ENCODE assay signal across 8 cellular contexts in the genomic region with DNA sequence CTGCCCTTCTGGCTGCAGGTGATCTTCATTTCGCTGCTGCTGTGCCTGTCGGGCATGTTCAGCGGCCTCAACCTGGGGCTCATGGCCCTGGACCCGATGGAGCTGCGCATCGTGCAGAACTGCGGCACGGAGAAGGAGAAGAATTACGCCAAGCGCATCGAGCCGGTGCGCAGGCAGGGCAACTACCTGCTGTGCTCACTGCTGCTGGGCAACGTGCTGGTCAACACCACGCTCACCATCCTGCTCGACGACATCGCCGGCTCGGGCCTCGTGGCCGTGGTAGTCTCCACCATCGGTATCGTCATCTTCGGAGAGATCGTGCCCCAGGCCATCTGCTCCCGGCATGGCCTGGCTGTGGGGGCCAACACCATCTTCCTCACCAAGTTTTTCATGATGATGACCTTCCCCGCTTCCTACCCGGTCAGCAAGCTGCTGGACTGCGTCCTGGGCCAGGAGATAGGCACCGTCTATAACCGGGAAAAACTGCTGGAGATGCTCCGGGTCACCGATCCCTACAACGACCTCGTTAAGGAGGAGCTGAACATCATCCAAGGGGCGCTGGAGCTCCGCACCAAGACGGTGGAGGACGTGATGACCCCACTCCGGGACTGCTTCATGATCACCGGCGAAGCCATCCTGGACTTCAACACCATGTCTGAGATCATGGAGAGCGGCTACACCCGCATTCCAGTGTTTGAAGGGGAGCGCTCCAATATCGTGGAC. TPM values are rescaled to one million over a fixed set of nuclear protein-coding genes. Genes with fewer than 3 reads are reported as not detected.
A peak's percentile ranks its signal among the peaks of the same experiment; 100 is the strongest.
DNase-seq lines count a peak whose midpoint lies in the region; ATAC-seq and TF ChIP-seq lines count a peak whose summit lies in the region.

No MANE protein-coding gene starts in this region.

- H3K9me3 ChIP-seq in mammary epithelial cell (replicated peaks; ENCODE audit: insufficient read depth, low read length), result no peaks in the 10 kb centered on the region
- no peaks in the 10 kb centered on the region for H3K9me3 ChIP-seq in left lung
- H3K9me3 ChIP-seq in subcutaneous abdominal adipose tissue (ENCODE audit: control insufficient read depth in 5 of 5, low read length in 5 of 5), result no peaks in the 10 kb centered on the region

- no peaks in the 10 kb centered on the region for H3K9me3 Mint-ChIP-seq in Calu3 (ENCODE audit: low read depth, unreplicated experiment)

- H3K27ac Mint-ChIP-seq in Calu3 (ENCODE audit: unreplicated experiment), result no peak overlapping the region

- H3K4me1 ChIP-seq in mammary epithelial cell (ENCODE audit: insufficient read depth, low read length) (peaks cover 13% of the 10 kb centered on the region), left lung (peaks cover 30 to 43% of the 10 kb centered on the region in 2 donors), subcutaneous abdominal adipose tissue (ENCODE audit: control insufficient read depth in 5 of 5, insufficient read depth in 5 of 5, low read length in 5 of 5) (peaks cover 13 to 43% (median 33%) of the 10 kb centered on the region in 5 donors)

- dilution Hi-C loops in mammary epithelial cell (cut with HindIII; ENCODE audit: low sequenced_read_pairs), result no loop called here

- peak; percentile 11 for DNase-seq in Calu3
- peak; percentile 19 for DNase-seq in NCI-H510A (lab: John Stamatoyannopoulos, UW)
- no peak for DNase-seq in mammary epithelial cell
- peak; percentile 41 to 79 for DNase-seq in left lung
- no peak for DNase-seq in NOMO-1 treated with DMSO at 0.1 percent for 48 hours (lab: John Stamatoyannopoulos, UW; ENCODE audit: unreplicated experiment)
- DNase-seq in inferior parietal cortex (ENCODE audit: extremely low spot score), result no peak

- intact Hi-C loops in Calu3 (cut with micrococcal nuclease; ENCODE audit: unreplicated experiment), result loop anchor here (10.0 kb wide), 1 partner anchor 195 kb away; no protein-coding TSS in a partner anchor
- intact Hi-C loops in mammary epithelial cell (cut with micrococcal nuclease), result loop anchor here (2.0 to 5.0 kb wide), 2 partner anchors 177 to 273 kb away; a partner anchor contains a TSS
- intact Hi-C loops in left lung (cut with DNase I), result loop anchor here in 1 of 2 donors (5.0 kb wide), 1 partner anchor 148 kb away; no protein-coding TSS in a partner anchor

- CTCF ChIA-PET in Calu3 (lab: Charles Lee), result no interaction called here
- CTCF ChIA-PET in mammary epithelial cell (lab: Charles Lee; ENCODE audit: low non-redundant PET), result no interaction called here

- H3K4me3 ChIP-seq in mammary epithelial cell (replicated peaks in 1 of 3; ENCODE audit: insufficient read depth in 1 of 3, low read depth in 2 of 3, low read length in 3 of 3), result peak overlapping the region; percentile 91 to 99 (median 91)
- peak overlapping the region; percentile 85 to 94 for H3K4me3 ChIP-seq in left lung
- H3K4me3 ChIP-seq in subcutaneous abdominal adipose tissue (ENCODE audit: low read depth in 1 of 5, low read length in 5 of 5), result peak overlapping the region; percentile 69 to 99 (median 97)

- in situ Hi-C loops in mammary epithelial cell (cut with MboI; ENCODE audit: low sequenced_read_pairs in 2 of 2), result loop anchor here (5.0 to 25.0 kb wide), 2 partner anchors 153 to 318 kb away; a partner anchor contains a TSS

- peak overlapping the region; percentile 98 for H3K4me3 Mint-ChIP-seq in Calu3 (ENCODE audit: low read depth, unreplicated experiment)

- TF ChIP-seq CTCF in Calu3 (IDR thresholded peaks at IDR 0.05; ENCODE audit: unreplicated experiment) (no peak), mammary epithelial cell (conservative IDR thresholded peaks at IDR 0.05 in 1 of 2, IDR thresholded peaks at IDR 0.05 in 1 of 2; ENCODE audit: extremely low read depth in 1 of 2, insufficient read depth in 1 of 2, low read depth in 1 of 2, low read length in 2 of 2) (no peak), left lung (IDR thresholded peaks at IDR 0.05) (no peak)

- H3K27ac ChIP-seq in mammary epithelial cell (ENCODE audit: insufficient read depth, low read depth, low read length) (no peak overlapping the region), left lung (no peak overlapping the region), subcutaneous abdominal adipose tissue (ENCODE audit: low read depth, low read length) (no peak overlapping the region)

- peak overlapping the region; percentile 99 for H2AFZ ChIP-seq in mammary epithelial cell (ENCODE audit: low read depth, low read length)

- peak overlapping the region; percentile 97 for H3K4me2 ChIP-seq in mammary epithelial cell (ENCODE audit: insufficient read depth, low read depth, low read length)

- H3K9ac ChIP-seq in mammary epithelial cell (ENCODE audit: insufficient read depth, low read length), result no peak overlapping the region
- peak overlapping the region in 3 of 5 donors; percentile 16 to 70 (median 65) for H3K9ac ChIP-seq in subcutaneous abdominal adipose tissue (ENCODE audit: low read length in 5 of 5)

- H4K20me1 ChIP-seq in mammary epithelial cell (ENCODE audit: insufficient read depth, low read length), result no peaks in the 10 kb centered on the region

- no peaks in the 10 kb centered on the region for H3K27me3 Mint-ChIP-seq in Calu3 (ENCODE audit: unreplicated experiment)

- H3K36me3 Mint-ChIP-seq in Calu3 (ENCODE audit: insufficient read depth, unreplicated experiment), result peaks cover 27% of the 10 kb centered on the region

- H3K27me3 ChIP-seq in mammary epithelial cell (ENCODE audit: insufficient read depth, low read length), result no peaks in the 10 kb centered on the region
- H3K27me3 ChIP-seq in left lung, result peaks cover 0 to 19% of the 10 kb centered on the region in 2 donors
- H3K27me3 ChIP-seq in subcutaneous abdominal adipose tissue (ENCODE audit: control insufficient read depth in 5 of 5, insufficient read depth in 4 of 5, low read length in 5 of 5), result peaks cover 0 to 3% (median 0%) of the 10 kb centered on the region in 5 donors

- no TSS peak for BruUV-seq in Calu3 (replicated peaks; lab: Mats Ljungman, UMichigan)
- no TSS peak for BruUV-seq in mammary epithelial cell (replicated peaks; lab: Mats Ljungman, UMichigan)

- 45% methylated on average over 31 of the region's 47 CpGs for WGBS in mammary epithelial cell (ENCODE audit: low coverage, missing lambda C conversion rate)

- H3K4me1 Mint-ChIP-seq in Calu3 (ENCODE audit: low read depth, unreplicated experiment), result peaks cover 26% of the 10 kb centered on the region

- no peaks in the 10 kb centered on the region for H3K36me3 ChIP-seq in mammary epithelial cell (ENCODE audit: insufficient read depth, low read length)
- H3K36me3 ChIP-seq in left lung, result no peaks in the 10 kb centered on the region
- no peaks in the 10 kb centered on the region for H3K36me3 ChIP-seq in subcutaneous abdominal adipose tissue (ENCODE audit: control insufficient read depth in 5 of 5, insufficient read depth in 5 of 5, low read length in 5 of 5)

- H3K79me2 ChIP-seq in mammary epithelial cell (ENCODE audit: insufficient read depth, low read length), result no peaks in the 10 kb centered on the region

- ATAC-seq in left lung (no peak), HG02610 (IDR thresholded peaks at IDR 0.05; ENCODE audit: unreplicated experiment) (no peak)

RNA-seq across cellular contexts. Expression of a gene that starts 1.3 kb away (rescaled TPM):
- total RNA-seq in Calu3 (2022) (3.2 and 4.2 TPM in 2 replicates), mammary epithelial cell (1 to 10 TPM; 4.5 to 5.5 TPM), left lung (10 to 100 TPM in 1 of 2 donors, 1 to 10 TPM in 1; 8.8 to 10.3 TPM)
- polyA plus RNA-seq in mammary epithelial cell, result 2.4 TPM
- 1.3 TPM for polyA minus RNA-seq in mammary epithelial cell

RNA-seq across cellular contexts. Expression of a gene that starts 50.1 kb away (rescaled TPM):
- total RNA-seq in Calu3 (2022) (0.35 TPM in 1 of 2 replicates, not detected in the other), mammary epithelial cell (1 to 10 TPM; 1.7 to 4.2 TPM), left lung (1 to 10 TPM; 1.5 to 4.7 TPM)
- 2.1 TPM for polyA plus RNA-seq in mammary epithelial cell
- 1.2 TPM for polyA minus RNA-seq in mammary epithelial cell

Comparison
In these comparisons a context has a peak if more than half of its experiments do, and no peak if none do; other contexts are left out.
1. DNase-seq: peak in Calu3 (single experiment), NCI-H510A (single experiment) and left lung (2 of 2); none in mammary epithelial cell (single experiment), NOMO-1 treated with DMSO at 0.1 percent for 48 hours (single experiment) and inferior parietal cortex (single experiment).
2. Peak in every context shown above with its lines, with median percentiles within 50 percentile points of each other: H3K4me3 ChIP-seq.